In the genomic region with DNA sequence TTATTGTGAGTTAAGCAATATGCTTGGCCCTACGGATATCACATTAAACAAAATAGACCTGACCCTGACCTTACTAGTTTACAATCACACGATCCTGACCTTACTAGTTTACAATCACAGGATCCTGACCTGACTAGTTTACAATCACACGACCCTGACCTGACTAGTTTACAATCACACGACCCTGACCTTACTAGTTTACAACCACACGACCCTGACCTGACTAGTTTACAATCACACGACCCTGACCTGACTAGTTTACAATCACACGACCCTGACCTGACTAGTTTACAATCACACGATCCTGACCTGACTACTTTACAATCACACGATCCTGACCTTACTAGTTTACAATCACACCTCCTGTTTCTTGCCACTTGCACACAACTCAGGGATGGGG, we compare ENCODE assay signal across 8 cellular contexts.
A peak's percentile ranks its signal among the peaks of the same experiment; 100 is the strongest.
DNase-seq lines count a peak whose midpoint lies in the region; ATAC-seq, FAIRE-seq and TF ChIP-seq lines count a peak whose summit lies in the region.
"Not testable (repeated sequence)": the region's sequence is repeated elsewhere in the genome, so short reads cannot be mapped to it uniquely, and the experiment has no call there.

No MANE protein-coding gene starts in this region.

- not testable (repeated sequence) for H3K9ac ChIP-seq in IMR-90 (ENCODE audit: low read depth, low read length)

- intact Hi-C loops in IMR-90 (cut with micrococcal nuclease); left ventricle myocardium inferior (cut with micrococcal nuclease): not testable (repeated sequence)

- H2AFZ ChIP-seq in IMR-90 (replicated peaks; ENCODE audit: low read length, poor library complexity): not testable (repeated sequence)

- not testable (repeated sequence) for H3K9me3 ChIP-seq in IMR-90 (ENCODE audit: control insufficient read depth, insufficient read depth, low read length); left ventricle myocardium inferior (replicated peaks); lung (ENCODE audit: control insufficient read depth in 2 of 2, insufficient read depth in 1 of 2, low read length in 1 of 2)

- CTCF ChIA-PET in IMR-90 (lab: Yijun Ruan, JAX): not testable (repeated sequence)

- H2AK5ac ChIP-seq in IMR-90 (ENCODE audit: low read depth, low read length): peak overlapping the region; percentile 92

- not testable (repeated sequence) for H3K27ac Mint-ChIP-seq in progenitor cell of endocrine pancreas

- H3K9me3 Mint-ChIP-seq in progenitor cell of endocrine pancreas (ENCODE audit: low read depth): not testable (repeated sequence)

- H2AK9ac ChIP-seq in IMR-90 (replicated peaks; ENCODE audit: low read depth, low read length, poor library complexity): not testable (repeated sequence)

- POLR2A ChIA-PET in IMR-90 (lab: Charles Lee; ENCODE audit: unreplicated experiment): not testable (repeated sequence)

- not testable (repeated sequence) for H3K27me3 Mint-ChIP-seq in progenitor cell of endocrine pancreas

- H3K56ac ChIP-seq in IMR-90 (ENCODE audit: extremely low read depth, insufficient read depth, low read length): peak overlapping the region; percentile 82; the same call in 1 of the 2 replicates

- not testable (repeated sequence) for H3K4me2 ChIP-seq in IMR-90 (ENCODE audit: low read depth, low read length)

- dilution Hi-C loops in IMR-90 (cut with HindIII; ENCODE audit: low sequenced_read_pairs, unreplicated experiment): not testable (repeated sequence)

- WGBS in IMR-90 (ENCODE audit: extremely low coverage in 2 of 2, insufficient read length in 1 of 2), 2 experiments: 91% methylated on average over 8 of the region's 9 CpGs; no CpG with 5 or more reads in 1 of the 2 experiments
- WGBS in lung, 2 donors: 86 to 89% methylated on average over 9 of the region's 9 CpGs

- TF ChIP-seq CTCF in IMR-90 (conservative IDR thresholded peaks at IDR 0.05; ENCODE audit: low read depth, low read length); left ventricle myocardium inferior (IDR thresholded peaks at IDR 0.05; ENCODE audit: borderline replicate concordance); lung (IDR thresholded peaks at IDR 0.05; ENCODE audit: control extremely low read depth, extremely low read depth); progenitor cell of endocrine pancreas (IDR thresholded peaks at IDR 0.05; ENCODE audit: unreplicated experiment): not testable (repeated sequence)

- peak overlapping the region; percentile 48; the same call in 1 of the 2 replicates for H3K23ac ChIP-seq in IMR-90 (ENCODE audit: low read depth, low read length)

- H3K14ac ChIP-seq in IMR-90 (replicated peaks; ENCODE audit: low read depth, low read length): peak overlapping the region; percentile 97

- peak overlapping the region; percentile 91 for H3K4ac ChIP-seq in IMR-90 (ENCODE audit: low read depth, low read length)

- H3K27me3 ChIP-seq in IMR-90 (ENCODE audit: control insufficient read depth, insufficient read depth, low read length); left ventricle myocardium inferior (ENCODE audit: low read depth); lung (ENCODE audit: control insufficient read depth, insufficient read depth): not testable (repeated sequence)

- in situ Hi-C loops in IMR-90 (cut with MboI; ENCODE audit: low sequenced_read_pairs): not testable (repeated sequence)

- not testable (repeated sequence) for H3K4me3 Mint-ChIP-seq in progenitor cell of endocrine pancreas (ENCODE audit: low read depth)

- not testable (repeated sequence) for H3K36me3 Mint-ChIP-seq in progenitor cell of endocrine pancreas (ENCODE audit: insufficient read depth)

- peak overlapping the region; percentile 13 to 93 for H4K8ac ChIP-seq in IMR-90 (ENCODE audit: low read depth in 2 of 2, low read length in 2 of 2)

- peaks cover 7 to 18% of the 10 kb centered on the region in 2 experiments; a peak in 3 of 4 replicates for H3K79me1 ChIP-seq in IMR-90 (ENCODE audit: low read depth in 1 of 2, low read length in 2 of 2)

- H3K4me3 ChIP-seq in IMR-90 (ENCODE audit: insufficient read depth, low read depth, low read length); left ventricle myocardium inferior; lung: not testable (repeated sequence)

- H3K27ac ChIP-seq in IMR-90 (ENCODE audit: insufficient read depth, low read length) (peak overlapping the region; percentile 55; the same call in 1 of the 2 replicates), left ventricle myocardium inferior (replicated peaks) (peak overlapping the region; percentile 17)
- H3K27ac ChIP-seq in lung (ENCODE audit: low read depth in 1 of 2, low read length in 1 of 2): not testable (repeated sequence)

- not testable (repeated sequence) for ATAC-seq in IMR-90 (ENCODE audit: low read depth); lung (ENCODE audit: insufficient read depth, low FRiP score)

- H3K36me3 ChIP-seq in IMR-90 (ENCODE audit: control insufficient read depth, insufficient read depth, low read length); left ventricle myocardium inferior; lung (ENCODE audit: control insufficient read depth in 2 of 2, insufficient read depth in 2 of 2, low read length in 2 of 2): not testable (repeated sequence)

- H3K9me1 ChIP-seq in IMR-90 (ENCODE audit: insufficient read depth, low read length): peaks cover 13% of the 10 kb centered on the region

- peak overlapping the region; percentile 72; the same call in 1 of the 2 replicates for H3K18ac ChIP-seq in IMR-90 (ENCODE audit: low read depth, low read length)

- not testable (repeated sequence) for H3K4me1 Mint-ChIP-seq in progenitor cell of endocrine pancreas (ENCODE audit: low read depth)

- H2BK20ac ChIP-seq in IMR-90 (ENCODE audit: low read depth, low read length): peak overlapping the region; percentile 87

- H2BK120ac ChIP-seq in IMR-90 (ENCODE audit: low read depth, low read length): peak overlapping the region; percentile 97

- not testable (repeated sequence) for BruUV-seq in IMR-90 (replicated peaks; lab: Mats Ljungman, UMichigan)

- peak overlapping the region; percentile 19; the same call in 1 of the 2 replicates for H4K5ac ChIP-seq in IMR-90 (ENCODE audit: low read depth, low read length)

- TF ChIP-seq RAD21 in IMR-90 (IDR thresholded peaks at IDR 0.05; ENCODE audit: low read length): not testable (repeated sequence)

- peaks cover 24% of the 10 kb centered on the region for H3K4me1 ChIP-seq in IMR-90 (ENCODE audit: control insufficient read depth, insufficient read depth, low read length)
- H3K4me1 ChIP-seq in left ventricle myocardium inferior: peaks cover 81% of the 10 kb centered on the region
- H3K4me1 ChIP-seq in lung (ENCODE audit: control insufficient read depth in 2 of 2, insufficient read depth in 2 of 2, low read length in 2 of 2): peaks cover 0 to 19% of the 10 kb centered on the region in 2 donors

- not testable (repeated sequence) for DNase-seq in GM12892 (ENCODE audit: insufficient read length); left ventricle myocardium inferior
- peak; percentile 33 for DNase-seq in IMR-90
- peak; percentile 11 for DNase-seq in activated naive CD8-positive, alpha-beta T cell treated with anti-CD3 and anti-CD28 coated beads, Interleukin-2, amount 50 U/mL, for 16 hours (ENCODE audit: low read depth, low spot score)
- peak; percentile 35 for DNase-seq in lung (ENCODE audit: low spot score)
- DNase-seq in progenitor cell of endocrine pancreas (ENCODE audit: low spot score, unreplicated experiment): peak; percentile 63

- H2BK5ac ChIP-seq in IMR-90 (ENCODE audit: low read depth, low read length, poor library complexity, severe bottlenecking): peak overlapping the region; percentile 82

- H4K91ac ChIP-seq in IMR-90 (ENCODE audit: insufficient read depth, low read depth, low read length): peak overlapping the region; percentile 86

- peak overlapping the region; percentile 80 for H2BK15ac ChIP-seq in IMR-90 (ENCODE audit: low read depth, low read length)

- not testable (repeated sequence) for H4K20me1 ChIP-seq in IMR-90 (ENCODE audit: insufficient read depth, low read length)

- peak; percentile 91 for FAIRE-seq in A204.1 (lab: Jason Lieb, UNC)
- FAIRE-seq in GM12892 (lab: Jason Lieb, UNC): peak; percentile 92
- peak; percentile 100 for FAIRE-seq in endometrium (lab: Jason Lieb, UNC)

- TF ChIP-seq POLR2A in GM12892 (IDR thresholded peaks at IDR 0.05; ENCODE audit: low read depth, low read length); IMR-90 (IDR thresholded peaks at IDR 0.05; ENCODE audit: low read depth, low read length): not testable (repeated sequence)
